In genomic region chr21:44375281-44375651, GRCh38 we compare ENCODE assay signal across 11 cellular contexts. TPM values are rescaled to one million over a fixed set of nuclear protein-coding genes. Genes with fewer than 3 reads are reported as not detected.
DNase-seq lines count a peak whose midpoint lies in the region; ATAC-seq lines count a peak whose summit lies in the region.
"Had no signal": no experiment of that assay in that cellular context is flagged by ENCODE, and none has a peak within 500 bp of the region (broad histone marks: within the 10 kb centered on the region; RNA-seq: fewer than 3 reads in every experiment).

No MANE protein-coding gene starts in this region.

- no peak for ATAC-seq in activated T-helper 17 cell treated with anti-CD3 and anti-CD28 coated beads, Interleukin-2, amount 50 U/mL, for 72 hours (replicated peaks)
- ATAC-seq in GM21381 (IDR thresholded peaks at IDR 0.05; ENCODE audit: unreplicated experiment) (no peak), GM21528 (IDR thresholded peaks at IDR 0.05; ENCODE audit: low FRiP score, unreplicated experiment) (no peak)
- ATAC-seq: esophagus mucosa had no signal

- no peaks in the 10 kb centered on the region for H3K27me3 ChIP-seq in BLaER1 treated with 17β-estradiol and CSF1 and Interleukin-3, amounts not matched to agents 10 nM and 100 nM

- no peaks in the 10 kb centered on the region for H3K9me3 Mint-ChIP-seq in activated T-helper 17 cell treated with anti-CD3 and anti-CD28 coated beads, Interleukin-2, amount 50 U/mL, for 72 hours

- peak overlapping the region; percentile 79 to 99 (median 85) for H3K4me2 ChIP-seq in BLaER1 treated with 17β-estradiol and CSF1 and Interleukin-3, amounts not matched to agents 10 nM and 100 nM

- peak; percentile 39 for DNase-seq in Jurkat, Clone E6-1 (ENCODE audit: low read depth, low spot score)
- DNase-seq in mucosa of gallbladder (ENCODE audit: low spot score) (peak; percentile 48), AG08396 (ENCODE audit: low spot score) (no peak), middle frontal gyrus (ENCODE audit: extremely low spot score, low spot score) (no peak)
- DNase-seq: Caco-2 had no signal

- H3K27me3 Mint-ChIP-seq in activated T-helper 17 cell treated with anti-CD3 and anti-CD28 coated beads, Interleukin-2, amount 50 U/mL, for 72 hours, result no peaks in the 10 kb centered on the region

- H3K4me3 Mint-ChIP-seq in activated T-helper 17 cell treated with anti-CD3 and anti-CD28 coated beads, Interleukin-2, amount 50 U/mL, for 72 hours, result peak overlapping the region; percentile 33

- H4K20me1 ChIP-seq in BLaER1 treated with 17β-estradiol and CSF1 and Interleukin-3, amounts not matched to agents 10 nM and 100 nM, result peaks cover 0 to 71% (median 39%) of the 10 kb centered on the region in 11 experiments; a peak in 17 of 22 replicates

- H3K4me1 Mint-ChIP-seq in activated T-helper 17 cell treated with anti-CD3 and anti-CD28 coated beads, Interleukin-2, amount 50 U/mL, for 72 hours, result peaks cover 14% of the 10 kb centered on the region

- peak overlapping the region in 8 of 10 experiments; percentile 6 to 51 (median 44); a peak in 11 of 20 replicates for H3K4me3 ChIP-seq in BLaER1 treated with 17β-estradiol and CSF1 and Interleukin-3, amounts not matched to agents 10 nM and 100 nM
- H3K4me3 ChIP-seq in Jurkat, Clone E6-1 (ENCODE audit: low read length), result no peak overlapping the region

- peak overlapping the region; percentile 4 to 76 (median 59); a peak in 19 of 22 replicates for H3K9ac ChIP-seq in BLaER1 treated with 17β-estradiol and CSF1 and Interleukin-3, amounts not matched to agents 10 nM and 100 nM

- H3K36me3 ChIP-seq in BLaER1 treated with 17β-estradiol and CSF1 and Interleukin-3, amounts not matched to agents 10 nM and 100 nM, result peaks cover 83 to 100% (median 97%) of the 10 kb centered on the region in 11 experiments

- H3K36me3 Mint-ChIP-seq in activated T-helper 17 cell treated with anti-CD3 and anti-CD28 coated beads, Interleukin-2, amount 50 U/mL, for 72 hours (ENCODE audit: low read depth), result peaks cover 68% of the 10 kb centered on the region

- H3K27ac Mint-ChIP-seq in activated T-helper 17 cell treated with anti-CD3 and anti-CD28 coated beads, Interleukin-2, amount 50 U/mL, for 72 hours, result peak overlapping the region; percentile 72

- peaks cover 47 to 68% (median 62%) of the 10 kb centered on the region in 10 experiments for H3K4me1 ChIP-seq in BLaER1 treated with 17β-estradiol and CSF1 and Interleukin-3, amounts not matched to agents 10 nM and 100 nM

- peak overlapping the region; percentile 66 to 90 (median 83) for H3K27ac ChIP-seq in BLaER1 treated with 17β-estradiol and CSF1 and Interleukin-3, amounts not matched to agents 10 nM and 100 nM

- peaks cover 16 to 75% (median 33%) of the 10 kb centered on the region in 11 experiments for H3K9me3 ChIP-seq in BLaER1 treated with 17β-estradiol and CSF1 and Interleukin-3, amounts not matched to agents 10 nM and 100 nM (replicated peaks in 1 of 11)

RNA-seq across cellular contexts. Expression of gene TRPM2, which starts 21.8 kb away (rescaled TPM):
- 14.1 TPM for polyA plus RNA-seq in Jurkat, Clone E6-1 (2012; ENCODE audit: insufficient read depth, insufficient read length)
- total RNA-seq in activated T-helper 17 cell treated with anti-CD3 and anti-CD28 coated beads, Interleukin-2, amount 50 U/mL, for 72 hours, result 10 to 100 TPM; 10.7 to 25.6 TPM
- 13.8 TPM for total RNA-seq in mucosa of gallbladder
- total RNA-seq: LHCN-M2 had no signal

RNA-seq across cellular contexts. Expression of gene CFAP410, which starts 36.1 kb away (rescaled TPM):
- 18.0 TPM for polyA plus RNA-seq in Jurkat, Clone E6-1 (2012; ENCODE audit: insufficient read depth, insufficient read length)
- 10 to 100 TPM; 13.7 to 16.4 TPM for total RNA-seq in activated T-helper 17 cell treated with anti-CD3 and anti-CD28 coated beads, Interleukin-2, amount 50 U/mL, for 72 hours
- total RNA-seq in mucosa of gallbladder, result 24.7 TPM

Comparison
In these comparisons a context has a peak if more than half of its experiments do, and no peak if none do; other contexts are left out.
1. DNase-seq: peak in Jurkat, Clone E6-1 (single experiment) and mucosa of gallbladder (single experiment); none in AG08396 (single experiment) and middle frontal gyrus (single experiment).